Comparison of ENCODE assay signal across 18 cellular contexts in genomic region chr16:27500801-27501200, GRCh38. TPM values are rescaled to one million over a fixed set of nuclear protein-coding genes. Genes with fewer than 3 reads are reported as not detected.
DNase-seq lines count a peak whose midpoint lies in the region; ATAC-seq and TF ChIP-seq lines count a peak whose summit lies in the region.
"Had no signal": no experiment of that assay in that cellular context is flagged by ENCODE, and none has a peak within 500 bp of the region (broad histone marks: within the 10 kb centered on the region; RNA-seq: fewer than 3 reads in every experiment).

No MANE protein-coding gene starts in this region.

- peaks cover 40% of the 10 kb centered on the region for H3K36me3 ChIP-seq in BJ (ENCODE audit: control insufficient read depth, insufficient read depth, low read length)
- H3K36me3 ChIP-seq in SJCRH30 = peaks cover 72% of the 10 kb centered on the region

- H3K4me1 ChIP-seq in SJCRH30 = no peaks in the 10 kb centered on the region
- H3K4me1 ChIP-seq: Caco-2 had no signal

- ATAC-seq in GM21447 (IDR thresholded peaks at IDR 0.05; ENCODE audit: unreplicated experiment) (no peak), GM21619 (IDR thresholded peaks at IDR 0.05; ENCODE audit: unreplicated experiment) (no peak)
- ATAC-seq: HCT116, HepG2 had no signal

- H3K4me3 ChIP-seq in BJ (ENCODE audit: low read depth, low read length) (no peak overlapping the region), SJCRH30 (no peak overlapping the region)

- CTCF ChIA-PET in BJ (lab: Yijun Ruan, JAX) = interaction anchor here (3.5 kb wide), 1 partner anchor 15 kb away, joined by 14 read pairs; no protein-coding TSS in a partner anchor

- H3K27me3 ChIP-seq in BJ (ENCODE audit: control insufficient read depth, insufficient read depth, low read length) (no peaks in the 10 kb centered on the region), SJCRH30 (no peaks in the 10 kb centered on the region)

- H3K9me3 ChIP-seq in SJCRH30 (replicated peaks) = no peaks in the 10 kb centered on the region
- H3K9me3 ChIP-seq: Caco-2 had no signal

- DNase-seq in BJ (ENCODE audit: low read depth) (peak; percentile 5), astrocyte of the hippocampus (ENCODE audit: low read depth, low spot score) (peak; percentile 16), posterior vena cava (ENCODE audit: low spot score) (peak; percentile 58), SJCRH30 (no peak)
- DNase-seq: ACHN; C1 segment of cervical spinal cord; Caco-2; CD4-positive, CD25-positive, alpha-beta regulatory T cell; CD8-positive, alpha-beta memory T cell; GDM1; GOT3; H7; HFFc6; KBM-7 had no signal

- H3K27ac ChIP-seq in SJCRH30 = no peak overlapping the region

- intact Hi-C loops in posterior vena cava (cut with DNase I) = no loop called here

- POLR2A ChIA-PET in BJ (lab: Charles Lee) = no interaction called here

- TF ChIP-seq CTCF in BJ (IDR thresholded peaks at IDR 0.05; ENCODE audit: insufficient read depth, low read depth, low read length) = no peak

RNA-seq across cellular contexts. Expression of gene GTF3C1, which starts 48.9 kb away (rescaled TPM):
- 22.8 and 35.8 TPM in 2 replicates for polyA plus RNA-seq in BJ (2011; rRNA removed)
- 59.6 and 72.5 TPM in 2 replicates for polyA minus RNA-seq in BJ (2011; rRNA and poly(A)+ RNA removed)
- 10 to 100 TPM; 39.8 to 47.7 TPM for total RNA-seq in posterior vena cava
- 113 and 124 TPM in 2 replicates for total RNA-seq in SJCRH30 (2014; rRNA removed; shearing (Covaris generic))

RNA-seq across cellular contexts. Expression of gene KATNIP, which starts 49.1 kb away (rescaled TPM):
- 16.9 and 18.8 TPM in 2 replicates for polyA plus RNA-seq in BJ (2011; rRNA removed)
- 21.1 and 24.8 TPM in 2 replicates for polyA minus RNA-seq in BJ (2011; rRNA and poly(A)+ RNA removed)
- total RNA-seq in posterior vena cava = 10 to 100 TPM; 18.2 to 18.3 TPM
- 16.2 and 18.6 TPM in 2 replicates for total RNA-seq in SJCRH30 (2014; rRNA removed; shearing (Covaris generic))

Comparison
In these comparisons a context has a peak if more than half of its experiments do, and no peak if none do; other contexts are left out.
1. DNase-seq: peak in BJ (single experiment), astrocyte of the hippocampus (single experiment) and posterior vena cava (single experiment); none in SJCRH30 (0 of 2).